1 cellular context compared by ENCODE assay signal in the genomic region with DNA sequence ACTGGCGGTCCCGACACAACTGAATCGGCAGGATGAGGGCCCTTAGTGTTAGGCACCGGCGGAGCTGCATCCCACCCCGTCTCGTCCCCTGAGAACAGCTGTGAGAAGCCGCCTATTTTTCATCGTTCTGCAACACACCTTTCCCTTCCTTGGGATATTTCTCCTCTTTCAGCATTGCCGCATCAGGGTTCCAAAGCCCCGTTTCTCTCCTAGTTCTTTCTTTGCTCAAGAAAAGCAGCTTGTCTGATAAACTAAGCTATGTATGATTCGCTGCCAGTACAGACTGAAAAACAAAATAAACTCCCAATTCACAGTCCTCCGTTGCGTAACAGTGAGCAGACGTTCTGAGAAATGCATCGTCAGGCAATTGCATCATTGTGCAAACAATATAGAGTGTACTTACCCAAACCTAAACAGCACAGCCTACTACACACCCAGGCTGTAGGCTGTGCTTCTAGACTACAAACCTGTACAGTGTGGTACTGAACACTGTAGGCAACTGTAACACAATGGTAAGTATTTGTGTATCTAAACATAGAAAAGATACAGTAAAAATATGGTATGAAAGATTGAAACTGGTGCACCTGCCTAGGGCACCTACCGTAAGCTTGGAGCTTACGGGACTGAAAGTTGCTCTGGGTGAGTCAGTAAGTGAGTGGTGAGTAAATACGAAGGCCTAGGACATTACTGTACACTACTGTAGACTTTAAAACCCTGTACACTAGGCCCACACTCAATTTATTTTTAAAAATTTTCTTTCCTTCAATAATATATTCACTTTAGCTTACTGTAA.
TF ChIP-seq lines count a peak whose summit lies in the region.

No MANE protein-coding gene starts in this region.

TF ChIP-seq in HepG2, 621 proteins besides CTCF, POLR2A, EP300 and RAD21 (continued from another document and continues in another):
- TF ChIP-seq, protein P1, sequence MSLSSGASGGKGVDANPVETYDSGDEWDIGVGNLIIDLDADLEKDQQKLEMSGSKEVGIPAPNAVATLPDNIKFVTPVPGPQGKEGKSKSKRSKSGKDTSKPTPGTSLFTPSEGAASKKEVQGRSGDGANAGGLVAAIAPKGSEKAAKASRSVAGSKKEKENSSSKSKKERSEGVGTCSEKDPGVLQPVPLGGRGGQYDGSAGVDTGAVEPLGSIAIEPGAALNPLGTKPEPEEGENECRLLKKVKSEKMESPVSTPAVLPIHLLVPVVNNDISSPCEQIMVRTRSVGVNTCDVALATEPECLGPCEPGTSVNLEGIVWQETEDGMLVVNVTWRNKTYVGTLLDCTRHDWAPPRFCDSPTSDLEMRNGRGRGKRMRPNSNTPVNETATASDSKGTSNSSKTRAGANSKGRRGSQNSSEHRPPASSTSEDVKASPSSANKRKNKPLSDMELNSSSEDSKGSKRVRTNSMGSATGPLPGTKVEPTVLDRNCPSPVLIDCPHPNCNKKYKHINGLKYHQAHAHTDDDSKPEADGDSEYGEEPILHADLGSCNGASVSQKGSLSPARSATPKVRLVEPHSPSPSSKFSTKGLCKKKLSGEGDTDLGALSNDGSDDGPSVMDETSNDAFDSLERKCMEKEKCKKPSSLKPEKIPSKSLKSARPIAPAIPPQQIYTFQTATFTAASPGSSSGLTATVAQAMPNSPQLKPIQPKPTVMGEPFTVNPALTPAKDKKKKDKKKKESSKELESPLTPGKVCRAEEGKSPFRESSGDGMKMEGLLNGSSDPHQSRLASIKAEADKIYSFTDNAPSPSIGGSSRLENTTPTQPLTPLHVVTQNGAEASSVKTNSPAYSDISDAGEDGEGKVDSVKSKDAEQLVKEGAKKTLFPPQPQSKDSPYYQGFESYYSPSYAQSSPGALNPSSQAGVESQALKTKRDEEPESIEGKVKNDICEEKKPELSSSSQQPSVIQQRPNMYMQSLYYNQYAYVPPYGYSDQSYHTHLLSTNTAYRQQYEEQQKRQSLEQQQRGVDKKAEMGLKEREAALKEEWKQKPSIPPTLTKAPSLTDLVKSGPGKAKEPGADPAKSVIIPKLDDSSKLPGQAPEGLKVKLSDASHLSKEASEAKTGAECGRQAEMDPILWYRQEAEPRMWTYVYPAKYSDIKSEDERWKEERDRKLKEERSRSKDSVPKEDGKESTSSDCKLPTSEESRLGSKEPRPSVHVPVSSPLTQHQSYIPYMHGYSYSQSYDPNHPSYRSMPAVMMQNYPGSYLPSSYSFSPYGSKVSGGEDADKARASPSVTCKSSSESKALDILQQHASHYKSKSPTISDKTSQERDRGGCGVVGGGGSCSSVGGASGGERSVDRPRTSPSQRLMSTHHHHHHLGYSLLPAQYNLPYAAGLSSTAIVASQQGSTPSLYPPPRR (CRISPR knock-in tag; IDR thresholded peaks at IDR 0.05; ENCODE audit: borderline replicate concordance), result peak; percentile 29; the same call in 1 of the 2 replicates
- TF ChIP-seq KAT7 (CRISPR knock-in tag; IDR thresholded peaks at IDR 0.05; ENCODE audit: borderline replicate concordance) (no peak; the same call in 1 of the 2 replicates), FOXM1 (CRISPR knock-in tag; IDR thresholded peaks at IDR 0.05) (no peak), ZNF275 (CRISPR knock-in tag; IDR thresholded peaks at IDR 0.05; ENCODE audit: borderline replicate concordance) (no peak), TBL1XR1 (IDR thresholded peaks at IDR 0.05; ENCODE audit: borderline replicate concordance, low read length, partially characterized antibody) (peak; percentile 40), ATF1 (CRISPR knock-in tag; IDR thresholded peaks at IDR 0.05) (peak; percentile 42; the same call in 1 of the 2 replicates), PATZ1 (CRISPR knock-in tag; IDR thresholded peaks at IDR 0.05) (no peak), ZNF3 (CRISPR knock-in tag; IDR thresholded peaks at IDR 0.05) (no peak), ZNF224 (CRISPR knock-in tag; IDR thresholded peaks at IDR 0.05) (no peak), ZC3H13 (CRISPR knock-in tag; IDR thresholded peaks at IDR 0.05) (no peak), MEF2D (CRISPR knock-in tag; IDR thresholded peaks at IDR 0.05) (no peak), RERE (CRISPR knock-in tag; IDR thresholded peaks at IDR 0.05; ENCODE audit: low read depth) (0 out of 2 replicates have a peak, but pooled peaks have one; percentile 53), HOXD1 (CRISPR knock-in tag; IDR thresholded peaks at IDR 0.05) (no peak; the same call in 1 of the 2 replicates), ZNF44 (CRISPR knock-in tag; IDR thresholded peaks at IDR 0.05) (no peak), FIP1L1 (IDR thresholded peaks at IDR 0.05; ENCODE audit: borderline replicate concordance, insufficient read depth, low read depth, low read length) (no peak), CBX5 (CRISPR knock-in tag; IDR thresholded peaks at IDR 0.05; ENCODE audit: borderline replicate concordance) (peak; percentile 83; the same call in 1 of the 2 replicates), ZNF230 (CRISPR knock-in tag; IDR thresholded peaks at IDR 0.05) (no peak), ADNP (CRISPR knock-in tag; IDR thresholded peaks at IDR 0.05) (no peak), ZFAT (CRISPR knock-in tag; conservative IDR thresholded peaks at IDR 0.05) (no peak), GZF1 (CRISPR knock-in tag; IDR thresholded peaks at IDR 0.05) (no peak), SOX5 (CRISPR knock-in tag; IDR thresholded peaks at IDR 0.05; ENCODE audit: borderline replicate concordance) (peak; percentile 67; the same call in 1 of the 2 replicates), CBX1 (IDR thresholded peaks at IDR 0.05; ENCODE audit: low read depth) (no peak), ZBTB33 (CRISPR knock-in tag; IDR thresholded peaks at IDR 0.05) (0 out of 2 replicates have a peak, but pooled peaks have one; percentile 41), ZNF17 (CRISPR knock-in tag; IDR thresholded peaks at IDR 0.05) (no peak), FOXO4 (CRISPR knock-in tag; conservative IDR thresholded peaks at IDR 0.05) (no peak), SMAD1 (CRISPR knock-in tag; IDR thresholded peaks at IDR 0.05; ENCODE audit: borderline replicate concordance, low read depth) (0 out of 2 replicates have a peak, but pooled peaks have one; percentile 35), ZNF24 (IDR thresholded peaks at IDR 0.05) (no peak), ARHGAP35 (CRISPR knock-in tag; IDR thresholded peaks at IDR 0.05; ENCODE audit: borderline replicate concordance) (no peak; the same call in 1 of the 2 replicates), NR3C1 (CRISPR knock-in tag; IDR thresholded peaks at IDR 0.05) (no peak), XBP1 (CRISPR knock-in tag; IDR thresholded peaks at IDR 0.05) (no peak), SP5 (CRISPR knock-in tag; IDR thresholded peaks at IDR 0.05; ENCODE audit: borderline replicate concordance, low read depth) (no peak)
- TF ChIP-seq, protein P2, sequence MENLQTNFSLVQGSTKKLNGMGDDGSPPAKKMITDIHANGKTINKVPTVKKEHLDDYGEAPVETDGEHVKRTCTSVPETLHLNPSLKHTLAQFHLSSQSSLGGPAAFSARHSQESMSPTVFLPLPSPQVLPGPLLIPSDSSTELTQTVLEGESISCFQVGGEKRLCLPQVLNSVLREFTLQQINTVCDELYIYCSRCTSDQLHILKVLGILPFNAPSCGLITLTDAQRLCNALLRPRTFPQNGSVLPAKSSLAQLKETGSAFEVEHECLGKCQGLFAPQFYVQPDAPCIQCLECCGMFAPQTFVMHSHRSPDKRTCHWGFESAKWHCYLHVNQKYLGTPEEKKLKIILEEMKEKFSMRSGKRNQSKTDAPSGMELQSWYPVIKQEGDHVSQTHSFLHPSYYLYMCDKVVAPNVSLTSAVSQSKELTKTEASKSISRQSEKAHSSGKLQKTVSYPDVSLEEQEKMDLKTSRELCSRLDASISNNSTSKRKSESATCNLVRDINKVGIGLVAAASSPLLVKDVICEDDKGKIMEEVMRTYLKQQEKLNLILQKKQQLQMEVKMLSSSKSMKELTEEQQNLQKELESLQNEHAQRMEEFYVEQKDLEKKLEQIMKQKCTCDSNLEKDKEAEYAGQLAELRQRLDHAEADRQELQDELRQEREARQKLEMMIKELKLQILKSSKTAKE (CRISPR knock-in tag; IDR thresholded peaks at IDR 0.05; ENCODE audit: borderline replicate concordance), result peak; percentile 76; the same call in 1 of the 2 replicates
- TF ChIP-seq, protein P3, sequence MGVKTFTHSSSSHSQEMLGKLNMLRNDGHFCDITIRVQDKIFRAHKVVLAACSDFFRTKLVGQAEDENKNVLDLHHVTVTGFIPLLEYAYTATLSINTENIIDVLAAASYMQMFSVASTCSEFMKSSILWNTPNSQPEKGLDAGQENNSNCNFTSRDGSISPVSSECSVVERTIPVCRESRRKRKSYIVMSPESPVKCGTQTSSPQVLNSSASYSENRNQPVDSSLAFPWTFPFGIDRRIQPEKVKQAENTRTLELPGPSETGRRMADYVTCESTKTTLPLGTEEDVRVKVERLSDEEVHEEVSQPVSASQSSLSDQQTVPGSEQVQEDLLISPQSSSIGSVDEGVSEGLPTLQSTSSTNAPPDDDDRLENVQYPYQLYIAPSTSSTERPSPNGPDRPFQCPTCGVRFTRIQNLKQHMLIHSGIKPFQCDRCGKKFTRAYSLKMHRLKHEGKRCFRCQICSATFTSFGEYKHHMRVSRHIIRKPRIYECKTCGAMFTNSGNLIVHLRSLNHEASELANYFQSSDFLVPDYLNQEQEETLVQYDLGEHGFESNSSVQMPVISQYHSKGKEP (CRISPR knock-in tag; IDR thresholded peaks at IDR 0.05), result no peak
